Comparison of ENCODE assay signal across 25 cellular contexts in the genomic region with DNA sequence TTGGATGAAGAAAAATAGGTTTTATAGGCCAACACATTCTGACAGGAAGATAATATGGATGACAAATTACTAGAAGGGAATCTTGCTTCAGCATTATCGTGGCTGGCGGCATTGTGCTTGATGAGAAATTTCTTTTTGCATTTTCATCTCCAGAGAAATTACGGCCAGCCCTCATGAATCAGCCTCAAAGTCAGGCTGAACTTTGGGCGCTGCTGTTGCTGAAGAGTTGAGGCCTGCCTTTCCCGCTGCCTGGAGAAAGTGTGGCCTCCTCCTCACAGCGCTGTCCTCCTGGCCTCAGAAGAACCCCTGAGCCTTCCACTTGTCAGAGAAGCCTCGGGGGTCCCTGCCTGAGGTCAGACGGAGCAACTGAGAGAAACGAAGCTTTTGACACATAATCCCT.
"Had no signal": no experiment of that assay in that cellular context is flagged by ENCODE, and none has a peak within 500 bp of the region (broad histone marks: within the 10 kb centered on the region; RNA-seq: fewer than 3 reads in every experiment).

No MANE protein-coding gene starts in this region.

- DNase-seq: colonic mucosa; cortex of kidney; effector CD8-positive, alpha-beta T cell; effector memory CD8-positive, alpha-beta T cell; endodermal cell; erythroblast; esophagus squamous epithelium; foreskin fibroblast; foreskin melanocyte; gastrocnemius medialis; glutamatergic neuron; head of caudate nucleus; heart right ventricle; hippocampal formation; left cardiac atrium; left ventricle myocardium superior; lower lobe of right lung; mesenchymal stem cell; mucosa of descending colon had no signal

- FAIRE-seq: endometrium, islet of Langerhans, keratinocyte had no signal

- H3K4me3 ChIP-seq: colonic mucosa, esophagus squamous epithelium, gastrocnemius medialis, heart right ventricle, left lung, lower lobe of right lung, mucosa of descending colon had no signal

- H3K9me3 ChIP-seq: colonic mucosa, esophagus squamous epithelium, gastrocnemius medialis, left lung, lower lobe of right lung, mucosa of descending colon had no signal

- H3K36me3 ChIP-seq: colonic mucosa, esophagus squamous epithelium, gastrocnemius medialis, heart right ventricle, left lung, lower lobe of right lung had no signal

- H3K27me3 ChIP-seq: colonic mucosa, esophagus squamous epithelium, gastrocnemius medialis, heart right ventricle, left lung had no signal

- H3K27ac ChIP-seq: colonic mucosa, epithelial cell of prostate, esophagus squamous epithelium, gastrocnemius medialis, heart right ventricle, left lung, lower lobe of right lung had no signal

- ATAC-seq: effector memory CD8-positive, alpha-beta T cell; esophagus mucosa; gastrocnemius medialis; heart right ventricle; left cardiac atrium; left lung; left ventricle myocardium superior; lower lobe of right lung; mucosa of descending colon had no signal

- H3K4me1 ChIP-seq: colonic mucosa, gastrocnemius medialis, heart right ventricle, left lung, lower lobe of right lung had no signal
